Comparison of ENCODE assay signal across 22 cellular contexts in genomic region chr6:11313207-11313606, GRCh38.
DNase-seq lines count a peak whose midpoint lies in the region; ATAC-seq, FAIRE-seq and TF ChIP-seq lines count a peak whose summit lies in the region.
"Had no signal": no experiment of that assay in that cellular context is flagged by ENCODE, and none has a peak within 500 bp of the region (broad histone marks: within the 10 kb centered on the region; RNA-seq: fewer than 3 reads in every experiment).

No MANE protein-coding gene starts in this region.

- H3K9me3 Mint-ChIP-seq in naive B cell: peaks cover 0 to 8% (median 0%) of the 10 kb centered on the region in 7 donors

- TF ChIP-seq CTCF in HepG2 (CRISPR knock-in tag; IDR thresholded peaks at IDR 0.05) (no peak), right lobe of liver (IDR thresholded peaks at IDR 0.05) (no peak)

- H3K36me3 Mint-ChIP-seq in T-helper 17 cell (ENCODE audit: low read depth) (peaks cover 15% of the 10 kb centered on the region), naive B cell (peaks cover 40 to 50% of the 10 kb centered on the region in 2 donors)

- no peak overlapping the region for H2AFZ ChIP-seq in HepG2 (ENCODE audit: low read length)

- FAIRE-seq in HepG2 (lab: Jason Lieb, UNC): no peak
- FAIRE-seq: A549, GM12892, H54 had no signal

- no peak overlapping the region for H3K4me2 ChIP-seq in HepG2 (ENCODE audit: low read depth, low read length)
- H3K4me2 ChIP-seq: A549; BLaER1 treated with 17β-estradiol and CSF1 and Interleukin-3, amounts not matched to agents 10 nM and 100 nM had no signal

- POLR2A ChIA-PET in HepG2 (lab: Yijun Ruan, JAX): no interaction called here

- TF ChIP-seq POLR2A in HepG2 (IDR thresholded peaks at IDR 0.05; ENCODE audit: insufficient read depth in 1 of 2, low read depth in 2 of 2, low read length in 2 of 2) (no peak), right lobe of liver (IDR thresholded peaks at IDR 0.05) (no peak)

- ATAC-seq in HepG2 (no peak), right lobe of liver (no peak), T-helper 17 cell (no peak), naive B cell (ENCODE audit: low read depth in 2 of 2) (no peak)
- no peak for ATAC-seq in stimulated activated naive CD8-positive, alpha-beta T cell treated with anti-CD3 and anti-CD28 coated beads, Interleukin-15, Interleukin-2, amounts not matched to agents 100 U/mL and 50 U/mL, for 24 hours
- ATAC-seq: A549 had no signal

- no peaks in the 10 kb centered on the region for H3K79me2 ChIP-seq in HepG2 (ENCODE audit: insufficient read depth, low read length)

- H3K36me3 ChIP-seq in HepG2 (replicated peaks in 1 of 2; ENCODE audit: control insufficient read depth in 1 of 2, insufficient read depth in 2 of 2, low read length in 2 of 2) (no peaks in the 10 kb centered on the region), right lobe of liver (no peaks in the 10 kb centered on the region)
- H3K36me3 ChIP-seq: BE2C, HAP-1 had no signal

- intact Hi-C loops in HepG2 (cut with micrococcal nuclease; ENCODE audit: unreplicated experiment): no loop called here
- intact Hi-C loops in right lobe of liver (cut with DNase I): no loop called here

- H3K27ac ChIP-seq in HepG2 (ENCODE audit: extremely low read length, insufficient read depth, low read length): no peak overlapping the region
- H3K27ac ChIP-seq in right lobe of liver: no peak overlapping the region
- H3K27ac ChIP-seq: BLaER1 treated with 17β-estradiol and CSF1 and Interleukin-3, amounts not matched to agents 10 nM and 100 nM had no signal

- H4K20me1 ChIP-seq in HepG2 (ENCODE audit: insufficient read depth, low read length): no peaks in the 10 kb centered on the region
- H4K20me1 ChIP-seq: BLaER1 treated with 17β-estradiol and CSF1 and Interleukin-3, amounts not matched to agents 10 nM and 100 nM had no signal

- TF ChIP-seq RAD21 in HepG2 (CRISPR knock-in tag; IDR thresholded peaks at IDR 0.05): no peak

- in situ Hi-C loops in HepG2 (cut with HindIII; ENCODE audit: extremely low pct_ligation_motif_present, low pct_unique_long_range_greater_than_20kb): no loop called here

- TF ChIP-seq EP300 in HepG2 (IDR thresholded peaks at IDR 0.05; ENCODE audit: low read depth in 2 of 2, low read length in 2 of 2): no peak
- no peak for TF ChIP-seq EP300 in HepG2 (CRISPR knock-in tag; IDR thresholded peaks at IDR 0.05; ENCODE audit: borderline replicate concordance)

- H3K27me3 ChIP-seq in HepG2 (ENCODE audit: control insufficient read depth in 1 of 2, insufficient read depth in 2 of 2, low read length in 2 of 2) (no peaks in the 10 kb centered on the region), right lobe of liver (no peaks in the 10 kb centered on the region)
- H3K27me3 ChIP-seq: BE2C; BLaER1 treated with 17β-estradiol and CSF1 and Interleukin-3, amounts not matched to agents 10 nM and 100 nM had no signal

- H3K27me3 Mint-ChIP-seq in T-helper 17 cell (no peaks in the 10 kb centered on the region), naive B cell (no peaks in the 10 kb centered on the region)
- H3K27me3 Mint-ChIP-seq: CD4-positive, alpha-beta memory T cell had no signal

- H3K9me3 ChIP-seq in HepG2 (ENCODE audit: low read length) (no peaks in the 10 kb centered on the region), right lobe of liver (no peaks in the 10 kb centered on the region), T-helper 17 cell (ENCODE audit: control insufficient read depth, low read length, poor library complexity, severe bottlenecking) (no peaks in the 10 kb centered on the region)
- H3K9me3 ChIP-seq: A549, BE2C, HAP-1 had no signal

- peaks cover 19% of the 10 kb centered on the region for H3K4me1 ChIP-seq in HepG2 (ENCODE audit: insufficient read depth, low read length)
- H3K4me1 ChIP-seq in right lobe of liver: no peaks in the 10 kb centered on the region
- H3K4me1 ChIP-seq: BE2C had no signal

- CTCF ChIA-PET in HepG2 (lab: Yijun Ruan, JAX; ENCODE audit: low intra/inter-chr PET ratio, low total read pairs): no interaction called here

- H3K4me3 ChIP-seq in HepG2 (replicated peaks in 1 of 3; ENCODE audit: insufficient read depth in 1 of 3, low read depth in 2 of 3, low read length in 3 of 3) (no peak overlapping the region), right lobe of liver (no peak overlapping the region)
- H3K4me3 ChIP-seq: A549; BLaER1 treated with 17β-estradiol and CSF1 and Interleukin-3, amounts not matched to agents 10 nM and 100 nM; HAP-1 had no signal

- H3K4me3 Mint-ChIP-seq in T-helper 17 cell: peak overlapping the region; percentile 5
- no peak overlapping the region for H3K4me3 Mint-ChIP-seq in naive B cell
- H3K4me3 Mint-ChIP-seq: CD4-positive, alpha-beta memory T cell had no signal

- 63% methylated on average over 1 of the region's 1 CpG for WGBS in HepG2 (ENCODE audit: low lambda C conversion rate)
- 92% methylated on average over 1 of the region's 1 CpG for WGBS in right lobe of liver (ENCODE audit: insufficient coverage, low coverage, low lambda C conversion rate, missing lambda C conversion rate)

- H3K4me1 Mint-ChIP-seq in T-helper 17 cell (peaks cover 26% of the 10 kb centered on the region), naive B cell (peaks cover 47 to 60% (median 54%) of the 10 kb centered on the region in 3 donors)

- BruUV-seq in HepG2 (replicated peaks; lab: Mats Ljungman, UMichigan): no TSS peak

- H3K27ac Mint-ChIP-seq in T-helper 17 cell: no peak overlapping the region
- peak overlapping the region in 4 of 6 donors; percentile 24 to 95 (median 43) for H3K27ac Mint-ChIP-seq in naive B cell

- H3K9ac ChIP-seq in HepG2 (ENCODE audit: insufficient read depth, low read depth, low read length): no peak overlapping the region
- H3K9ac ChIP-seq: BLaER1 treated with 17β-estradiol and CSF1 and Interleukin-3, amounts not matched to agents 10 nM and 100 nM had no signal

- DNase-seq in HepG2 (ENCODE audit: low spot score): no peak
- DNase-seq in right lobe of liver: no peak
- no peak for DNase-seq in T-helper 17 cell
- DNase-seq in naive B cell: no peak
- DNase-seq in stimulated activated naive CD8-positive, alpha-beta T cell treated with anti-CD3 and anti-CD28 coated beads, Interleukin-15, Interleukin-2, amounts not matched to agents 100 U/mL and 50 U/mL, for 24 hours: no peak
- DNase-seq in activated effector memory CD4-positive, alpha-beta T cell treated with anti-CD3 and anti-CD28 coated beads, Interleukin-2, amount 50 U/mL, for 16 hours: no peak
- DNase-seq: 8988T; ACHN; AML-193; BE2C; Calu3; CD4-positive, alpha-beta memory T cell; COR-L47; DMS53; DMS79 treated with DMSO at 0.1 percent for 48 hours; GF-D8; GOT3 had no signal

TF ChIP-seq in HepG2, 621 proteins besides CTCF, POLR2A, EP300 and RAD21:
- TF ChIP-seq SOX6 (IDR thresholded peaks at IDR 0.05) (0 out of 2 replicates have a peak, but pooled peaks have one; percentile 5), SOX6 (CRISPR knock-in tag; IDR thresholded peaks at IDR 0.05) (no peak), IKZF1 (IDR thresholded peaks at IDR 0.05) (peak; percentile 78; the same call in 1 of the 2 replicates), FOXK2 (IDR thresholded peaks at IDR 0.05) (0 out of 2 replicates have a peak, but pooled peaks have one; percentile 17), CBFB (CRISPR knock-in tag; IDR thresholded peaks at IDR 0.05) (no peak)
